Comparison of ENCODE assay signal across 1 cellular context in the genomic region with DNA sequence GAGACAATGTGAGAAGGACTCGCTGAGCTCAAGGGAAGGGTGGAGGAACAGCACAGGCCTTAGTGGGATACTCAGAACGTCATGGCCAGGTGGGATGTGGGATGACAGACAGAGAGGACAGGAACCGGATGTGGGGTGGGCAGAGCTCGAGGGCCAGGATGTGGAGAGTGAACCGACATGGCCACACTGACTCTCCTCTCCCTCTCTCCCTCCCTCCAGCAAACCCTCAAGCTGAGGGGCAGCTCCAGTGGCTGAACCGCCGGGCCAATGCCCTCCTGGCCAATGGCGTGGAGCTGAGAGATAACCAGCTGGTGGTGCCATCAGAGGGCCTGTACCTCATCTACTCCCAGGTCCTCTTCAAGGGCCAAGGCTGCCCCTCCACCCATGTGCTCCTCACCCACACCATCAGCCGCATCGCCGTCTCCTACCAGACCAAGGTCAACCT.
TF ChIP-seq lines count a peak whose summit lies in the region.

No MANE protein-coding gene starts in this region.

TF ChIP-seq in GM12878, 131 proteins besides CTCF, POLR2A, EP300 and RAD21 (continued from another document and continues in another):
- TF ChIP-seq RB1 (IDR thresholded peaks at IDR 0.05; ENCODE audit: borderline replicate concordance) (no peak), IKZF2 (IDR thresholded peaks at IDR 0.05) (peak; percentile 49 to 62; a peak in 1 of 4 replicates), KAT2A (conservative IDR thresholded peaks at IDR 0.05; ENCODE audit: control insufficient read depth, low read depth, low read length) (no peak), ZBED1 (IDR thresholded peaks at IDR 0.05; ENCODE audit: borderline replicate concordance) (no peak), FOS (IDR thresholded peaks at IDR 0.05; ENCODE audit: borderline replicate concordance, extremely low read depth, insufficient read length) (no peak), STAT3 (IDR thresholded peaks at IDR 0.05; ENCODE audit: low read depth, low read length) (no peak), RAD51 (IDR thresholded peaks at IDR 0.05) (no peak), TBL1XR1 (IDR thresholded peaks at IDR 0.05; ENCODE audit: low read depth, low read length) (no peak), EZH2 (IDR thresholded peaks at IDR 0.05; ENCODE audit: borderline replicate concordance, control insufficient read depth, low read depth, low read length) (no peak), EED (IDR thresholded peaks at IDR 0.05; ENCODE audit: low read depth) (peak; percentile 50; the same call in 1 of the 2 replicates), CREM (IDR thresholded peaks at IDR 0.05; ENCODE audit: low read depth) (peak; percentile 33; the same call in 1 of the 2 replicates), CHD4 (IDR thresholded peaks at IDR 0.05) (no peak), CBX5 (IDR thresholded peaks at IDR 0.05; ENCODE audit: low read depth) (no peak), BACH1 (IDR thresholded peaks at IDR 0.05; ENCODE audit: borderline replicate concordance) (no peak), LARP7 (IDR thresholded peaks at IDR 0.05) (peak; percentile 18; the same call in 1 of the 2 replicates), CBX3 (IDR thresholded peaks at IDR 0.05; ENCODE audit: borderline replicate concordance, low read depth) (no peak), POU2F2 (IDR thresholded peaks at IDR 0.05; ENCODE audit: borderline replicate concordance, low read depth, low read length) (peak; percentile 10; the same call in 1 of the 3 replicates), HDGF (IDR thresholded peaks at IDR 0.05) (peak; percentile 95), MTA2 (IDR thresholded peaks at IDR 0.05; ENCODE audit: low read depth) (no peak), SMAD5 (IDR thresholded peaks at IDR 0.05; ENCODE audit: low read depth) (no peak), RBBP5 (conservative IDR thresholded peaks at IDR 0.05) (no peak), SRF (IDR thresholded peaks at IDR 0.05; ENCODE audit: low read depth in 2 of 2, low read length in 2 of 2) (no peak), JUNB (IDR thresholded peaks at IDR 0.05) (no peak), CHD1 (IDR thresholded peaks at IDR 0.05; ENCODE audit: low read depth, low read length) (no peak), ZNF207 (IDR thresholded peaks at IDR 0.05; ENCODE audit: borderline replicate concordance) (no peak), BMI1 (IDR thresholded peaks at IDR 0.05; ENCODE audit: borderline replicate concordance) (no peak), NFIC (IDR thresholded peaks at IDR 0.05; ENCODE audit: low read depth, low read length) (no peak), MTA3 (IDR thresholded peaks at IDR 0.05; ENCODE audit: borderline replicate concordance, low read length) (no peak)
- TF ChIP-seq, protein P1, sequence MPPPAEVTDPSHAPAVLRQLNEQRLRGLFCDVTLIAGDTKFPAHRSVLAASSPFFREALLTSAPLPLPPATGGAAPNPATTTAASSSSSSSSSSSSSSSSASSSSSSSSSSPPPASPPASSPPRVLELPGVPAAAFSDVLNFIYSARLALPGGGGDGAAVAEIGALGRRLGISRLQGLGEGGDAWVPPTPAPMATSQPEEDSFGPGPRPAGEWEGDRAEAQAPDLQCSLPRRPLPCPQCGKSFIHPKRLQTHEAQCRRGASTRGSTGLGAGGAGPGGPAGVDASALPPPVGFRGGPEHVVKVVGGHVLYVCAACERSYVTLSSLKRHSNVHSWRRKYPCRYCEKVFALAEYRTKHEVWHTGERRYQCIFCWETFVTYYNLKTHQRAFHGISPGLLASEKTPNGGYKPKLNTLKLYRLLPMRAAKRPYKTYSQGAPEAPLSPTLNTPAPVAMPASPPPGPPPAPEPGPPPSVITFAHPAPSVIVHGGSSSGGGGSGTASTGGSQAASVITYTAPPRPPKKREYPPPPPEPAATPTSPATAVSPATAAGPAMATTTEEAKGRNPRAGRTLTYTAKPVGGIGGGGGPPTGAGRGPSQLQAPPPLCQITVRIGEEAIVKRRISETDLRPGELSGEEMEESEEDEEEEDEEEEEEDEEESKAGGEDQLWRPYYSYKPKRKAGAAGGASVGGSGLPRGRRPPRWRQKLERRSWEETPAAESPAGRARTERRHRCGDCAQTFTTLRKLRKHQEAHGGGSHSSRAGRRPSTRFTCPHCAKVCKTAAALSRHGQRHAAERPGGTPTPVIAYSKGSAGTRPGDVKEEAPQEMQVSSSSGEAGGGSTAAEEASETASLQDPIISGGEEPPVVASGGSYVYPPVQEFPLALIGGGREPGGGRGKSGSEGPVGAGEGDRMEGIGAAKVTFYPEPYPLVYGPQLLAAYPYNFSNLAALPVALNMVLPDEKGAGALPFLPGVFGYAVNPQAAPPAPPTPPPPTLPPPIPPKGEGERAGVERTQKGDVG (CRISPR knock-in tag; IDR thresholded peaks at IDR 0.05), result no peak
- TF ChIP-seq, protein P2, sequence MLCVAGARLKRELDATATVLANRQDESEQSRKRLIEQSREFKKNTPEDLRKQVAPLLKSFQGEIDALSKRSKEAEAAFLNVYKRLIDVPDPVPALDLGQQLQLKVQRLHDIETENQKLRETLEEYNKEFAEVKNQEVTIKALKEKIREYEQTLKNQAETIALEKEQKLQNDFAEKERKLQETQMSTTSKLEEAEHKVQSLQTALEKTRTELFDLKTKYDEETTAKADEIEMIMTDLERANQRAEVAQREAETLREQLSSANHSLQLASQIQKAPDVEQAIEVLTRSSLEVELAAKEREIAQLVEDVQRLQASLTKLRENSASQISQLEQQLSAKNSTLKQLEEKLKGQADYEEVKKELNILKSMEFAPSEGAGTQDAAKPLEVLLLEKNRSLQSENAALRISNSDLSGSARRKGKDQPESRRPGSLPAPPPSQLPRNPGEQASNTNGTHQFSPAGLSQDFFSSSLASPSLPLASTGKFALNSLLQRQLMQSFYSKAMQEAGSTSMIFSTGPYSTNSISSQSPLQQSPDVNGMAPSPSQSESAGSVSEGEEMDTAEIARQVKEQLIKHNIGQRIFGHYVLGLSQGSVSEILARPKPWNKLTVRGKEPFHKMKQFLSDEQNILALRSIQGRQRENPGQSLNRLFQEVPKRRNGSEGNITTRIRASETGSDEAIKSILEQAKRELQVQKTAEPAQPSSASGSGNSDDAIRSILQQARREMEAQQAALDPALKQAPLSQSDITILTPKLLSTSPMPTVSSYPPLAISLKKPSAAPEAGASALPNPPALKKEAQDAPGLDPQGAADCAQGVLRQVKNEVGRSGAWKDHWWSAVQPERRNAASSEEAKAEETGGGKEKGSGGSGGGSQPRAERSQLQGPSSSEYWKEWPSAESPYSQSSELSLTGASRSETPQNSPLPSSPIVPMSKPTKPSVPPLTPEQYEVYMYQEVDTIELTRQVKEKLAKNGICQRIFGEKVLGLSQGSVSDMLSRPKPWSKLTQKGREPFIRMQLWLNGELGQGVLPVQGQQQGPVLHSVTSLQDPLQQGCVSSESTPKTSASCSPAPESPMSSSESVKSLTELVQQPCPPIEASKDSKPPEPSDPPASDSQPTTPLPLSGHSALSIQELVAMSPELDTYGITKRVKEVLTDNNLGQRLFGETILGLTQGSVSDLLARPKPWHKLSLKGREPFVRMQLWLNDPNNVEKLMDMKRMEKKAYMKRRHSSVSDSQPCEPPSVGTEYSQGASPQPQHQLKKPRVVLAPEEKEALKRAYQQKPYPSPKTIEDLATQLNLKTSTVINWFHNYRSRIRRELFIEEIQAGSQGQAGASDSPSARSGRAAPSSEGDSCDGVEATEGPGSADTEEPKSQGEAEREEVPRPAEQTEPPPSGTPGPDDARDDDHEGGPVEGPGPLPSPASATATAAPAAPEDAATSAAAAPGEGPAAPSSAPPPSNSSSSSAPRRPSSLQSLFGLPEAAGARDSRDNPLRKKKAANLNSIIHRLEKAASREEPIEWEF (IDR thresholded peaks at IDR 0.05; ENCODE audit: insufficient replicate concordance, low read depth, low read length), result no peak
- TF ChIP-seq, protein P3, sequence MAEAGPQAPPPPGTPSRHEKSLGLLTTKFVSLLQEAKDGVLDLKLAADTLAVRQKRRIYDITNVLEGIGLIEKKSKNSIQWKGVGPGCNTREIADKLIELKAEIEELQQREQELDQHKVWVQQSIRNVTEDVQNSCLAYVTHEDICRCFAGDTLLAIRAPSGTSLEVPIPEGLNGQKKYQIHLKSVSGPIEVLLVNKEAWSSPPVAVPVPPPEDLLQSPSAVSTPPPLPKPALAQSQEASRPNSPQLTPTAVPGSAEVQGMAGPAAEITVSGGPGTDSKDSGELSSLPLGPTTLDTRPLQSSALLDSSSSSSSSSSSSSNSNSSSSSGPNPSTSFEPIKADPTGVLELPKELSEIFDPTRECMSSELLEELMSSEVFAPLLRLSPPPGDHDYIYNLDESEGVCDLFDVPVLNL (IDR thresholded peaks at IDR 0.05; ENCODE audit: low read depth, low read length), result no peak
- TF ChIP-seq, protein P4, sequence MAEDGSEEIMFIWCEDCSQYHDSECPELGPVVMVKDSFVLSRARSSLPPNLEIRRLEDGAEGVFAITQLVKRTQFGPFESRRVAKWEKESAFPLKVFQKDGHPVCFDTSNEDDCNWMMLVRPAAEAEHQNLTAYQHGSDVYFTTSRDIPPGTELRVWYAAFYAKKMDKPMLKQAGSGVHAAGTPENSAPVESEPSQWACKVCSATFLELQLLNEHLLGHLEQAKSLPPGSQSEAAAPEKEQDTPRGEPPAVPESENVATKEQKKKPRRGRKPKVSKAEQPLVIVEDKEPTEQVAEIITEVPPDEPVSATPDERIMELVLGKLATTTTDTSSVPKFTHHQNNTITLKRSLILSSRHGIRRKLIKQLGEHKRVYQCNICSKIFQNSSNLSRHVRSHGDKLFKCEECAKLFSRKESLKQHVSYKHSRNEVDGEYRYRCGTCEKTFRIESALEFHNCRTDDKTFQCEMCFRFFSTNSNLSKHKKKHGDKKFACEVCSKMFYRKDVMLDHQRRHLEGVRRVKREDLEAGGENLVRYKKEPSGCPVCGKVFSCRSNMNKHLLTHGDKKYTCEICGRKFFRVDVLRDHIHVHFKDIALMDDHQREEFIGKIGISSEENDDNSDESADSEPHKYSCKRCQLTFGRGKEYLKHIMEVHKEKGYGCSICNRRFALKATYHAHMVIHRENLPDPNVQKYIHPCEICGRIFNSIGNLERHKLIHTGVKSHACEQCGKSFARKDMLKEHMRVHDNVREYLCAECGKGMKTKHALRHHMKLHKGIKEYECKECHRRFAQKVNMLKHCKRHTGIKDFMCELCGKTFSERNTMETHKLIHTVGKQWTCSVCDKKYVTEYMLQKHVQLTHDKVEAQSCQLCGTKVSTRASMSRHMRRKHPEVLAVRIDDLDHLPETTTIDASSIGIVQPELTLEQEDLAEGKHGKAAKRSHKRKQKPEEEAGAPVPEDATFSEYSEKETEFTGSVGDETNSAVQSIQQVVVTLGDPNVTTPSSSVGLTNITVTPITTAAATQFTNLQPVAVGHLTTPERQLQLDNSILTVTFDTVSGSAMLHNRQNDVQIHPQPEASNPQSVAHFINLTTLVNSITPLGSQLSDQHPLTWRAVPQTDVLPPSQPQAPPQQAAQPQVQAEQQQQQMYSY (CRISPR knock-in tag; IDR thresholded peaks at IDR 0.05), result no peak
- TF ChIP-seq, protein P5, sequence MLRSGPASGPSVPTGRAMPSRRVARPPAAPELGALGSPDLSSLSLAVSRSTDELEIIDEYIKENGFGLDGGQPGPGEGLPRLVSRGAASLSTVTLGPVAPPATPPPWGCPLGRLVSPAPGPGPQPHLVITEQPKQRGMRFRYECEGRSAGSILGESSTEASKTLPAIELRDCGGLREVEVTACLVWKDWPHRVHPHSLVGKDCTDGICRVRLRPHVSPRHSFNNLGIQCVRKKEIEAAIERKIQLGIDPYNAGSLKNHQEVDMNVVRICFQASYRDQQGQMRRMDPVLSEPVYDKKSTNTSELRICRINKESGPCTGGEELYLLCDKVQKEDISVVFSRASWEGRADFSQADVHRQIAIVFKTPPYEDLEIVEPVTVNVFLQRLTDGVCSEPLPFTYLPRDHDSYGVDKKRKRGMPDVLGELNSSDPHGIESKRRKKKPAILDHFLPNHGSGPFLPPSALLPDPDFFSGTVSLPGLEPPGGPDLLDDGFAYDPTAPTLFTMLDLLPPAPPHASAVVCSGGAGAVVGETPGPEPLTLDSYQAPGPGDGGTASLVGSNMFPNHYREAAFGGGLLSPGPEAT (IDR thresholded peaks at IDR 0.05; ENCODE audit: low read depth), result no peak
- TF ChIP-seq, protein P6, sequence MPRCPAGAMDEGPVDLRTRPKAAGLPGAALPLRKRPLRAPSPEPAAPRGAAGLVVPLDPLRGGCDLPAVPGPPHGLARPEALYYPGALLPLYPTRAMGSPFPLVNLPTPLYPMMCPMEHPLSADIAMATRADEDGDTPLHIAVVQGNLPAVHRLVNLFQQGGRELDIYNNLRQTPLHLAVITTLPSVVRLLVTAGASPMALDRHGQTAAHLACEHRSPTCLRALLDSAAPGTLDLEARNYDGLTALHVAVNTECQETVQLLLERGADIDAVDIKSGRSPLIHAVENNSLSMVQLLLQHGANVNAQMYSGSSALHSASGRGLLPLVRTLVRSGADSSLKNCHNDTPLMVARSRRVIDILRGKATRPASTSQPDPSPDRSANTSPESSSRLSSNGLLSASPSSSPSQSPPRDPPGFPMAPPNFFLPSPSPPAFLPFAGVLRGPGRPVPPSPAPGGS (IDR thresholded peaks at IDR 0.05; ENCODE audit: borderline replicate concordance, insufficient read depth, low read depth, low read length, poor library complexity, severe bottlenecking), result no peak
- TF ChIP-seq, protein P7, sequence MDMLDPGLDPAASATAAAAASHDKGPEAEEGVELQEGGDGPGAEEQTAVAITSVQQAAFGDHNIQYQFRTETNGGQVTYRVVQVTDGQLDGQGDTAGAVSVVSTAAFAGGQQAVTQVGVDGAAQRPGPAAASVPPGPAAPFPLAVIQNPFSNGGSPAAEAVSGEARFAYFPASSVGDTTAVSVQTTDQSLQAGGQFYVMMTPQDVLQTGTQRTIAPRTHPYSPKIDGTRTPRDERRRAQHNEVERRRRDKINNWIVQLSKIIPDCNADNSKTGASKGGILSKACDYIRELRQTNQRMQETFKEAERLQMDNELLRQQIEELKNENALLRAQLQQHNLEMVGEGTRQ (IDR thresholded peaks at IDR 0.05; ENCODE audit: borderline replicate concordance, low read depth, low read length), result no peak
- TF ChIP-seq, protein P8, sequence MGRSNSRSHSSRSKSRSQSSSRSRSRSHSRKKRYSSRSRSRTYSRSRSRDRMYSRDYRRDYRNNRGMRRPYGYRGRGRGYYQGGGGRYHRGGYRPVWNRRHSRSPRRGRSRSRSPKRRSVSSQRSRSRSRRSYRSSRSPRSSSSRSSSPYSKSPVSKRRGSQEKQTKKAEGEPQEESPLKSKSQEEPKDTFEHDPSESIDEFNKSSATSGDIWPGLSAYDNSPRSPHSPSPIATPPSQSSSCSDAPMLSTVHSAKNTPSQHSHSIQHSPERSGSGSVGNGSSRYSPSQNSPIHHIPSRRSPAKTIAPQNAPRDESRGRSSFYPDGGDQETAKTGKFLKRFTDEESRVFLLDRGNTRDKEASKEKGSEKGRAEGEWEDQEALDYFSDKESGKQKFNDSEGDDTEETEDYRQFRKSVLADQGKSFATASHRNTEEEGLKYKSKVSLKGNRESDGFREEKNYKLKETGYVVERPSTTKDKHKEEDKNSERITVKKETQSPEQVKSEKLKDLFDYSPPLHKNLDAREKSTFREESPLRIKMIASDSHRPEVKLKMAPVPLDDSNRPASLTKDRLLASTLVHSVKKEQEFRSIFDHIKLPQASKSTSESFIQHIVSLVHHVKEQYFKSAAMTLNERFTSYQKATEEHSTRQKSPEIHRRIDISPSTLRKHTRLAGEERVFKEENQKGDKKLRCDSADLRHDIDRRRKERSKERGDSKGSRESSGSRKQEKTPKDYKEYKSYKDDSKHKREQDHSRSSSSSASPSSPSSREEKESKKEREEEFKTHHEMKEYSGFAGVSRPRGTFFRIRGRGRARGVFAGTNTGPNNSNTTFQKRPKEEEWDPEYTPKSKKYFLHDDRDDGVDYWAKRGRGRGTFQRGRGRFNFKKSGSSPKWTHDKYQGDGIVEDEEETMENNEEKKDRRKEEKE (IDR thresholded peaks at IDR 0.05), result no peak
- TF ChIP-seq, protein P9, sequence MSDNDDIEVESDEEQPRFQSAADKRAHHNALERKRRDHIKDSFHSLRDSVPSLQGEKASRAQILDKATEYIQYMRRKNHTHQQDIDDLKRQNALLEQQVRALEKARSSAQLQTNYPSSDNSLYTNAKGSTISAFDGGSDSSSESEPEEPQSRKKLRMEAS (IDR thresholded peaks at IDR 0.05; ENCODE audit: low read depth, low read length), result peak; percentile 64; the same call in 1 of the 2 replicates
